ENCODE assay signal across 10 cellular contexts in the genomic region with DNA sequence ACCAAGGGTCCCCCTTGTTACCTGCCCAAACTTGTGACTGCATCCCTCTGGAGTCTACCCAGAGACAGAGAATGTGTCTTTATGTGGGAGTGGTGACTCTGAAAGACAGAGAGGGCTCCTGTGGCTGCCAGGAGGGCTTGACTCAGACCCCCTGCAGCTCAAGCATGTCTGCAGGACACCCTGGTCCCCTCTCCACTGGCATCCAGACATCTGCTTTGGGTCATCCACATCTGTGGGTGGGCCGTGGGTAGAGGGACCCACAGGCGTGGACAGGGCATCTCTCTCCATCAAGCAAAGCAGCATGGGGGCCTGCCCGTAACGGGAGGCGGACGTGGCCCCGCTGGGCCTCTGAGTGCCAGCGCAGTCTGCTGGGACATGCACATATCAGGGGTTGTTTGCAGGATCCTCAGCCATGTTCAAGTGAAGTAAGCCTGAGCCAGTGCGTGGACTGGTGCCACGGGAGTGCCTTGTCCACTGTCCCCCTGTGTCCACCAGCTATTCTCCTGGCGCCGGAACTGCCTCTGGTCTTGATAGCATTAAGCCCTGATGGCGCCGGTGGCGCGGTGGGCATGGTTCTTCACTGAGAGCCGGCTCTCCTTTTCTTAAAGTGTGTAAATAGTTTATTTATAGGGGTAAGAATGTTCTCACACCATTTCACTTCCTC. TPM values are rescaled to one million over a fixed set of nuclear protein-coding genes. Genes with fewer than 3 reads are reported as not detected.
DNase-seq lines count a peak whose midpoint lies in the region; ATAC-seq, FAIRE-seq and TF ChIP-seq lines count a peak whose summit lies in the region.
"Had no signal": no experiment of that assay in that cellular context is flagged by ENCODE, and none has a peak within 500 bp of the region (broad histone marks: within the 10 kb centered on the region; RNA-seq: fewer than 3 reads in every experiment).

No MANE protein-coding gene starts in this region.

- H3K9me3 ChIP-seq in esophagus squamous epithelium, result no peaks in the 10 kb centered on the region

- H3K27me3 Mint-ChIP-seq in activated CD8-positive, alpha-beta memory T cell treated with anti-CD3 and anti-CD28 coated beads, Interleukin-2, amount 10 ng/mL, durations not matched to agents 7 days and 5 days, result no peaks in the 10 kb centered on the region
- no peaks in the 10 kb centered on the region for H3K27me3 Mint-ChIP-seq in IgD-negative memory B cell

- intact Hi-C loops in esophagus squamous epithelium (cut with DNase I), result no loop called here

- H3K4me3 Mint-ChIP-seq in activated CD8-positive, alpha-beta memory T cell treated with anti-CD3 and anti-CD28 coated beads, Interleukin-2, amount 10 ng/mL, durations not matched to agents 7 days and 5 days, result no peak overlapping the region
- peak overlapping the region in 2 of 4 donors; percentile 73 to 88 for H3K4me3 Mint-ChIP-seq in IgD-negative memory B cell

- peaks cover 0 to 62% (median 11%) of the 10 kb centered on the region in 3 donors for H3K4me1 ChIP-seq in esophagus squamous epithelium

- H3K4me3 ChIP-seq in esophagus squamous epithelium, result no peak overlapping the region

- ATAC-seq in activated CD8-positive, alpha-beta memory T cell treated with anti-CD3 and anti-CD28 coated beads, Interleukin-2, amount 10 ng/mL, durations not matched to agents 7 days and 5 days, result no peak
- ATAC-seq in omental fat pad (ENCODE audit: low FRiP score), result no peak

- no peak for DNase-seq in activated CD8-positive, alpha-beta memory T cell treated with anti-CD3 and anti-CD28 coated beads, Interleukin-2, amount 10 ng/mL, durations not matched to agents 7 days and 5 days
- DNase-seq in activated CD8-positive, alpha-beta memory T cell treated with anti-CD3 and anti-CD28 coated beads, Interleukin-2, amount 50 U/mL, for 4 hours, result no peak
- DNase-seq in esophagus squamous epithelium (lab: John Stamatoyannopoulos, UW) (no peak), substantia nigra (lab: John Stamatoyannopoulos, UW) (peak in 1 of 49 donors; percentile 28), omental fat pad (ENCODE audit: low spot score) (no peak), GM19239 (ENCODE audit: insufficient read length, low spot score) (no peak), HTR-8/SVneo (ENCODE audit: insufficient read length, low spot score) (no peak)
- DNase-seq: MM.1S had no signal

- no peaks in the 10 kb centered on the region for H3K27me3 ChIP-seq in esophagus squamous epithelium

- no peak for TF ChIP-seq POLR2A in esophagus squamous epithelium (IDR thresholded peaks at IDR 0.05)

- 88 to 89% methylated on average over 9 to 13 of the region's 17 CpGs for WGBS in esophagus squamous epithelium, 2 donors

- CTCF ChIA-PET in activated CD8-positive, alpha-beta memory T cell treated with anti-CD3 and anti-CD28 coated beads, Interleukin-2, amount 10 ng/mL, durations not matched to agents 7 days and 5 days (lab: Charles Lee), result interaction anchor here (2.6 kb wide), 1 partner anchor 12 kb away, joined by 9 read pairs; no protein-coding TSS in a partner anchor

- peaks cover 38% of the 10 kb centered on the region for H3K4me1 Mint-ChIP-seq in activated CD8-positive, alpha-beta memory T cell treated with anti-CD3 and anti-CD28 coated beads, Interleukin-2, amount 10 ng/mL, durations not matched to agents 7 days and 5 days
- peaks cover 13 to 24% (median 15%) of the 10 kb centered on the region in 3 donors for H3K4me1 Mint-ChIP-seq in IgD-negative memory B cell

- H3K36me3 Mint-ChIP-seq in activated CD8-positive, alpha-beta memory T cell treated with anti-CD3 and anti-CD28 coated beads, Interleukin-2, amount 10 ng/mL, durations not matched to agents 7 days and 5 days, result peaks cover 40% of the 10 kb centered on the region
- H3K36me3 Mint-ChIP-seq in IgD-negative memory B cell, result peaks cover 8% of the 10 kb centered on the region

- FAIRE-seq in GM19239 (lab: Jason Lieb, UNC), result no peak
- FAIRE-seq in HTR-8/SVneo (lab: Jason Lieb, UNC), result no peak
- FAIRE-seq: endometrium had no signal

- no peaks in the 10 kb centered on the region for H3K9me3 Mint-ChIP-seq in activated CD8-positive, alpha-beta memory T cell treated with anti-CD3 and anti-CD28 coated beads, Interleukin-2, amount 10 ng/mL, durations not matched to agents 7 days and 5 days (ENCODE audit: low read depth)
- no peaks in the 10 kb centered on the region for H3K9me3 Mint-ChIP-seq in IgD-negative memory B cell

- H3K27ac ChIP-seq in esophagus squamous epithelium, result peak overlapping the region in 3 of 4 donors; percentile 6 to 67 (median 54)
- peak overlapping the region; percentile 64 for H3K27ac ChIP-seq in substantia nigra (ENCODE audit: low read depth, low read length, poor library complexity, severe bottlenecking)

- H3K36me3 ChIP-seq in esophagus squamous epithelium, result peaks cover 41 to 92% (median 57%) of the 10 kb centered on the region in 3 donors

- no peak for TF ChIP-seq CTCF in esophagus squamous epithelium (IDR thresholded peaks at IDR 0.05)
- TF ChIP-seq CTCF in omental fat pad (IDR thresholded peaks at IDR 0.05), result no peak

- peak overlapping the region; percentile 63 for H3K27ac Mint-ChIP-seq in activated CD8-positive, alpha-beta memory T cell treated with anti-CD3 and anti-CD28 coated beads, Interleukin-2, amount 10 ng/mL, durations not matched to agents 7 days and 5 days
- peak overlapping the region in 2 of 3 donors; percentile 17 to 69 for H3K27ac Mint-ChIP-seq in IgD-negative memory B cell

RNA-seq across cellular contexts. Expression of gene SH2D4B, which starts 19.4 kb away (rescaled TPM):
- total RNA-seq in activated CD8-positive, alpha-beta memory T cell treated with anti-CD3 and anti-CD28 coated beads, Interleukin-2, amount 10 ng/mL, durations not matched to agents 7 days and 5 days, result under 1 TPM in 1 of 2 experiments, not detected in 1; 0.09 TPM
- not detected for polyA plus RNA-seq in IgD-negative memory B cell
- total RNA-seq in esophagus squamous epithelium, result under 1 TPM in 1 of 4 donors, not detected in 3; 0.13 TPM
- total RNA-seq in omental fat pad, result under 1 TPM in 1 of 4 donors, not detected in 3; 0.13 TPM
